ENCODE assay signal across 15 cellular contexts in genomic region chr11:76891285-76891684, GRCh38.
"Had no signal": no experiment of that assay in that cellular context is flagged by ENCODE, and none has a peak within 500 bp of the region (broad histone marks: within the 10 kb centered on the region; RNA-seq: fewer than 3 reads in every experiment).

No MANE protein-coding gene starts in this region.

- H3K4me3 Mint-ChIP-seq: activated naive CD4-positive, alpha-beta T cell treated with anti-CD3 and anti-CD28 coated beads, Interleukin-2, amount 10 ng/mL, durations not matched to agents 7 days and 5 days; activated T-helper 17 cell treated with anti-CD3 and anti-CD28 coated beads, Interleukin-2, amount 50 U/mL, for 72 hours; memory B cell; nephron; T-helper 17 cell had no signal

- ATAC-seq: activated T-helper 17 cell treated with anti-CD3 and anti-CD28 coated beads, Interleukin-2, amount 50 U/mL, for 72 hours; body of pancreas; T-helper 17 cell had no signal

- H3K4me3 ChIP-seq: body of pancreas, esophagus muscularis mucosa, suprapubic skin had no signal

- DNase-seq: activated CD4-positive, alpha-beta T cell treated with anti-CD3 and anti-CD28 coated beads, Interleukin-2, amount 50 U/mL, for 1 hour; activated CD4-positive, CD25-positive, alpha-beta regulatory T cell; activated naive CD4-positive, alpha-beta T cell treated with anti-CD3 and anti-CD28 coated beads, Interleukin-2, amount 10 ng/mL, durations not matched to agents 7 days and 5 days; activated T-cell treated with anti-CD3 and anti-CD28 coated beads for 4 hours; body of pancreas; foreskin fibroblast; occipital lobe; stimulated activated CD4-positive, alpha-beta T cell treated with anti-CD3 and anti-CD28 coated beads, Interleukin-2, amount 100 ng/mL, for 48 hours; stimulated activated naive CD4-positive, alpha-beta T cell treated with Interleukin-2 at 50 U/mL for 16 hours; T-helper 17 cell had no signal

- H3K36me3 ChIP-seq: esophagus muscularis mucosa, suprapubic skin had no signal

- H3K9me3 Mint-ChIP-seq: activated naive CD4-positive, alpha-beta T cell treated with anti-CD3 and anti-CD28 coated beads, Interleukin-2, amount 10 ng/mL, durations not matched to agents 7 days and 5 days; activated T-helper 17 cell treated with anti-CD3 and anti-CD28 coated beads, Interleukin-2, amount 50 U/mL, for 72 hours; memory B cell; nephron had no signal

- H3K27ac Mint-ChIP-seq: activated naive CD4-positive, alpha-beta T cell treated with anti-CD3 and anti-CD28 coated beads, Interleukin-2, amount 10 ng/mL, durations not matched to agents 7 days and 5 days; activated T-helper 17 cell treated with anti-CD3 and anti-CD28 coated beads, Interleukin-2, amount 50 U/mL, for 72 hours; memory B cell; nephron; T-helper 17 cell had no signal

- H3K9me3 ChIP-seq: body of pancreas, esophagus muscularis mucosa, suprapubic skin had no signal

- H3K36me3 Mint-ChIP-seq: activated naive CD4-positive, alpha-beta T cell treated with anti-CD3 and anti-CD28 coated beads, Interleukin-2, amount 10 ng/mL, durations not matched to agents 7 days and 5 days had no signal

- H3K4me1 Mint-ChIP-seq: activated naive CD4-positive, alpha-beta T cell treated with anti-CD3 and anti-CD28 coated beads, Interleukin-2, amount 10 ng/mL, durations not matched to agents 7 days and 5 days; nephron had no signal

- H3K27me3 Mint-ChIP-seq: activated naive CD4-positive, alpha-beta T cell treated with anti-CD3 and anti-CD28 coated beads, Interleukin-2, amount 10 ng/mL, durations not matched to agents 7 days and 5 days; activated T-helper 17 cell treated with anti-CD3 and anti-CD28 coated beads, Interleukin-2, amount 50 U/mL, for 72 hours; memory B cell; T-helper 17 cell had no signal

- H3K27me3 ChIP-seq: body of pancreas, esophagus muscularis mucosa, suprapubic skin had no signal

- H3K4me1 ChIP-seq: suprapubic skin had no signal

- H3K27ac ChIP-seq: body of pancreas, esophagus muscularis mucosa, suprapubic skin had no signal
